9 cellular contexts compared by ENCODE assay signal in genomic region chr2:70516596-70516995, GRCh38. TPM values are rescaled to one million over a fixed set of nuclear protein-coding genes. Genes with fewer than 3 reads are reported as not detected.
DNase-seq lines count a peak whose midpoint lies in the region; ATAC-seq and TF ChIP-seq lines count a peak whose summit lies in the region.
"Had no signal": no experiment of that assay in that cellular context is flagged by ENCODE, and none has a peak within 500 bp of the region (broad histone marks: within the 10 kb centered on the region; RNA-seq: fewer than 3 reads in every experiment).

No MANE protein-coding gene starts in this region.

- no peak overlapping the region for H3K4me3 Mint-ChIP-seq in memory B cell

- peaks cover 2% of the 10 kb centered on the region for H3K27me3 Mint-ChIP-seq in memory B cell

- peak; percentile 68 for DNase-seq in M059J (ENCODE audit: low read depth)
- peak in 1 of 2 donors; percentile 5 for DNase-seq in memory B cell (ENCODE audit: low spot score in 2 of 2)
- DNase-seq in sciatic nerve (ENCODE audit: low spot score) = no peak
- no peak for DNase-seq in activated gamma-delta T cell treated with Interleukin-2 at 50 U/mL for 16 hours
- DNase-seq in stimulated activated naive CD4-positive, alpha-beta T cell (lab: John Stamatoyannopoulos, UW) = no peak
- DNase-seq in tibial artery = no peak

- no peaks in the 10 kb centered on the region for H3K9me3 Mint-ChIP-seq in memory B cell

- intact Hi-C loops in sciatic nerve (cut with DNase I) = no loop called here
- intact Hi-C loops in tibial artery (cut with DNase I; ENCODE audit: low total_unique reads) = no loop called here

- H3K9me3 ChIP-seq in tibial artery = no peaks in the 10 kb centered on the region

- no peaks in the 10 kb centered on the region for H3K36me3 ChIP-seq in tibial artery

- H3K27ac Mint-ChIP-seq in memory B cell = no peak overlapping the region

- H3K27ac ChIP-seq in tibial artery = no peak overlapping the region
- H3K27ac ChIP-seq: KMS-11 had no signal

- no peaks in the 10 kb centered on the region for H3K36me3 Mint-ChIP-seq in memory B cell

- peaks cover 0 to 4% (median 0%) of the 10 kb centered on the region in 4 donors for H3K4me1 ChIP-seq in tibial artery

- ATAC-seq in GM18517 (IDR thresholded peaks at IDR 0.05; ENCODE audit: unreplicated experiment) = peak; percentile 93
- ATAC-seq in GM21825 (IDR thresholded peaks at IDR 0.05; ENCODE audit: unreplicated experiment) = peak; percentile 95
- peak; percentile 99 for ATAC-seq in memory B cell (ENCODE audit: low read depth)
- no peak for ATAC-seq in sciatic nerve

- H3K27me3 ChIP-seq in tibial artery = peaks cover 0 to 6% of the 10 kb centered on the region in 2 donors

- no peak for TF ChIP-seq CTCF in tibial artery (IDR thresholded peaks at IDR 0.05)

- H3K4me3 ChIP-seq in tibial artery = no peak overlapping the region

- peaks cover 11% of the 10 kb centered on the region for H3K4me1 Mint-ChIP-seq in memory B cell

RNA-seq across cellular contexts. Expression of gene TGFA, which starts 37.0 kb away (rescaled TPM):
- 8.1 and 9.3 TPM in 2 replicates for total RNA-seq in M059J (2014; rRNA removed; shearing (Covaris generic))
- 11.8 TPM for total RNA-seq in sciatic nerve
